ENCODE assay signal across 10 cellular contexts in genomic region chr1:6419397-6419802, GRCh38. TPM values are rescaled to one million over a fixed set of nuclear protein-coding genes. Genes with fewer than 3 reads are reported as not detected.
DNase-seq lines count a peak whose midpoint lies in the region; TF ChIP-seq lines count a peak whose summit lies in the region.
"Had no signal": no experiment of that assay in that cellular context is flagged by ENCODE, and none has a peak within 500 bp of the region (broad histone marks: within the 10 kb centered on the region; RNA-seq: fewer than 3 reads in every experiment).

No MANE protein-coding gene starts in this region.

- TF ChIP-seq EP300 in esophagus muscularis mucosa (IDR thresholded peaks at IDR 0.05) = no peak

- H3K36me3 ChIP-seq in MG63 (no peaks in the 10 kb centered on the region), esophagus muscularis mucosa (no peaks in the 10 kb centered on the region), prostate gland (no peaks in the 10 kb centered on the region)

- peak overlapping the region; percentile 41 for H3K4me3 ChIP-seq in MG63
- H3K4me3 ChIP-seq in esophagus muscularis mucosa = peak overlapping the region; percentile 43 to 58 (median 50)
- H3K4me3 ChIP-seq in prostate gland = peak overlapping the region; percentile 23 to 39

- H3K4me1 ChIP-seq in esophagus muscularis mucosa (peaks cover 39 to 46% (median 43%) of the 10 kb centered on the region in 4 donors), prostate gland (replicated peaks) (peaks cover 14% of the 10 kb centered on the region)

- H3K9me3 ChIP-seq in MG63 = no peaks in the 10 kb centered on the region
- no peaks in the 10 kb centered on the region for H3K9me3 ChIP-seq in esophagus muscularis mucosa
- H3K9me3 ChIP-seq in prostate gland = no peaks in the 10 kb centered on the region

- TF ChIP-seq CTCF in esophagus muscularis mucosa (IDR thresholded peaks at IDR 0.05) (no peak), prostate gland (IDR thresholded peaks at IDR 0.05) (no peak)

- no CpG with 5 or more reads among the region's 48 CpGs for WGBS in esophagus muscularis mucosa
- WGBS in prostate gland = 1% methylated on average over 10 of the region's 48 CpGs

- no peak for TF ChIP-seq POLR2A in esophagus muscularis mucosa (IDR thresholded peaks at IDR 0.05; ENCODE audit: low read depth)
- no peak for TF ChIP-seq POLR2A in prostate gland (IDR thresholded peaks at IDR 0.05)

- DNase-seq in DMS 273 (lab: John Stamatoyannopoulos, UW; ENCODE audit: unreplicated experiment) (peak; percentile 68), DMS 273 treated with DMSO at 0.1 percent for 48 hours (lab: John Stamatoyannopoulos, UW) (no peak), MG63 (peak; percentile 35), esophagus muscularis mucosa (ENCODE audit: extremely low spot score) (no peak), prostate gland (ENCODE audit: low spot score) (no peak), SHP77 treated with DMSO at 0.1 percent for 48 hours (lab: John Stamatoyannopoulos, UW) (no peak), nucleus accumbens (lab: John Stamatoyannopoulos, UW) (no peak)
- DNase-seq in effector CD8-positive, alpha-beta T cell (lab: John Stamatoyannopoulos, UW) = no peak

- H3K27me3 ChIP-seq in MG63 = peaks cover 13% of the 10 kb centered on the region
- peaks cover 7 to 100% (median 61%) of the 10 kb centered on the region in 4 donors for H3K27me3 ChIP-seq in esophagus muscularis mucosa
- no peaks in the 10 kb centered on the region for H3K27me3 ChIP-seq in prostate gland (replicated peaks; ENCODE audit: insufficient read depth)

- H3K27ac ChIP-seq in esophagus muscularis mucosa (replicated peaks in 1 of 4) (no peak overlapping the region), prostate gland (no peak overlapping the region)
- H3K27ac ChIP-seq: 22Rv1 had no signal

- intact Hi-C loops in esophagus muscularis mucosa (cut with DNase I) (no loop called here), prostate gland (cut with DNase I) (no loop called here)

RNA-seq across cellular contexts. Expression of gene HES2, which starts 0.3 kb away (rescaled TPM):
- total RNA-seq in MG63 (2014; rRNA removed; shearing (Covaris generic); ENCODE audit: low replicate concordance) = 0.59 TPM in 1 of 2 replicates, not detected in the other
- total RNA-seq in esophagus muscularis mucosa (not detected), prostate gland (10 to 100 TPM in 1 of 2 donors, 1 to 10 TPM in 1; 2.2 to 13.4 TPM)
- total RNA-seq: liver had no signal

RNA-seq across cellular contexts. Expression of gene ESPN, which starts 5.2 kb away (rescaled TPM):
- total RNA-seq in MG63 (2014; rRNA removed; shearing (Covaris generic); ENCODE audit: low replicate concordance) = not detected in 2 replicates
- total RNA-seq in esophagus muscularis mucosa (1 to 10 TPM in 2 of 4 donors, under 1 TPM in 1, not detected in 1; 0.33 to 1.0 (median 1.0) TPM), prostate gland (100 to 1,000 TPM in 1 of 2 donors, 10 to 100 TPM in 1; 19.7 to 257 TPM)

RNA-seq across cellular contexts. Expression of gene ACOT7, which starts 25.8 kb away (rescaled TPM):
- 80.9 and 91.4 TPM in 2 replicates for total RNA-seq in MG63 (2014; rRNA removed; shearing (Covaris generic); ENCODE audit: low replicate concordance)
- total RNA-seq in esophagus muscularis mucosa (10 to 100 TPM; 15.0 to 38.7 (median 28.6) TPM), prostate gland (10 to 100 TPM; 16.9 to 24.9 TPM)

RNA-seq across cellular contexts. Expression of gene TNFRSF25, which starts 46.6 kb away (rescaled TPM):
- total RNA-seq in MG63 (2014; rRNA removed; shearing (Covaris generic); ENCODE audit: low replicate concordance) = 0.63 TPM in 1 of 2 replicates, not detected in the other
- total RNA-seq in esophagus muscularis mucosa (1 to 10 TPM; 2.5 to 9.1 (median 9.1) TPM), prostate gland (10 to 100 TPM; 15.2 to 22.7 TPM)

Comparison
In these comparisons a context has a peak if more than half of its experiments do, and no peak if none do; other contexts are left out.
1. DNase-seq: peak in DMS 273 (single experiment) and MG63 (single experiment); none in DMS 273 treated with DMSO at 0.1 percent for 48 hours (single experiment), esophagus muscularis mucosa (single experiment), prostate gland (single experiment), SHP77 treated with DMSO at 0.1 percent for 48 hours (single experiment), effector CD8-positive, alpha-beta T cell (single experiment) and nucleus accumbens (0 of 56).
2. RNA of gene ESPN, which starts 5.2 kb away (total RNA-seq): 19.7 to 257 TPM in prostate gland; 0.33 to 1.0 TPM in esophagus muscularis mucosa and not detected in MG63; every median in the first group is over 10 times any median in the second.
3. Peak in every context shown above with its lines, with median percentiles within 50 percentile points of each other: H3K4me3 ChIP-seq.